ENCODE assay signal across 25 cellular contexts in genomic region chr5:41071975-41072374, GRCh38. TPM values are rescaled to one million over a fixed set of nuclear protein-coding genes. Genes with fewer than 3 reads are reported as not detected.
DNase-seq lines count a peak whose midpoint lies in the region; ATAC-seq, FAIRE-seq and TF ChIP-seq lines count a peak whose summit lies in the region.
"Had no signal": no experiment of that assay in that cellular context is flagged by ENCODE, and none has a peak within 500 bp of the region (broad histone marks: within the 10 kb centered on the region; RNA-seq: fewer than 3 reads in every experiment).

No MANE protein-coding gene starts in this region.

- no peak overlapping the region for H3K27ac Mint-ChIP-seq in astrocyte (ENCODE audit: unreplicated experiment)
- H3K27ac Mint-ChIP-seq: activated CD8-positive, alpha-beta T cell treated with anti-CD3 and anti-CD28 coated beads, Interleukin-2, amount 10 ng/mL, durations not matched to agents 7 days and 5 days; activated naive CD4-positive, alpha-beta T cell treated with anti-CD3 and anti-CD28 coated beads, Interleukin-2, amount 50 U/mL, for 24 hours; activated T-cell treated with anti-CD3 and anti-CD28 coated beads, Interleukin-2, amount 50 U/mL, for 24 hours; CD8-positive, alpha-beta T cell; T-helper 2 cell treated with Interferon-gamma antibody and Interleukin-4, amounts not matched to agents 5 μg/mL and 100 μg/mL, for 36 hours had no signal

- TF ChIP-seq CTCF in AG10803 (conservative IDR thresholded peaks at IDR 0.05; ENCODE audit: low read length) (no peak), astrocyte (IDR thresholded peaks at IDR 0.05; ENCODE audit: insufficient read depth, low read depth, low read length) (no peak), fibroblast of the aortic adventitia (IDR thresholded peaks at IDR 0.05; ENCODE audit: insufficient read depth, low read length) (no peak)

- no peaks in the 10 kb centered on the region for H3K79me2 ChIP-seq in astrocyte (ENCODE audit: insufficient read depth, low read length)

- H3K27me3 Mint-ChIP-seq in astrocyte (ENCODE audit: low read depth, unreplicated experiment), result no peaks in the 10 kb centered on the region
- H3K27me3 Mint-ChIP-seq: activated naive CD4-positive, alpha-beta T cell treated with anti-CD3 and anti-CD28 coated beads, Interleukin-2, amount 50 U/mL, for 24 hours; activated T-cell treated with anti-CD3 and anti-CD28 coated beads, Interleukin-2, amount 50 U/mL, for 24 hours had no signal

- no peaks in the 10 kb centered on the region for H3K27me3 ChIP-seq in astrocyte (ENCODE audit: insufficient read depth, low read length)
- H3K27me3 ChIP-seq: body of pancreas had no signal

- H3K4me1 ChIP-seq in astrocyte (ENCODE audit: insufficient read depth, low read length), result no peaks in the 10 kb centered on the region
- H3K4me1 ChIP-seq: body of pancreas, lower lobe of right lung had no signal

- FAIRE-seq in astrocyte (lab: Jason Lieb, UNC), result no peak

- no peaks in the 10 kb centered on the region for H3K4me1 Mint-ChIP-seq in astrocyte (ENCODE audit: low read depth, unreplicated experiment)
- H3K4me1 Mint-ChIP-seq: activated naive CD4-positive, alpha-beta T cell treated with anti-CD3 and anti-CD28 coated beads, Interleukin-2, amount 50 U/mL, for 24 hours had no signal

- no peak for ATAC-seq in Right ventricle myocardium inferior
- ATAC-seq in GM19328 (IDR thresholded peaks at IDR 0.05; ENCODE audit: unreplicated experiment), result no peak
- ATAC-seq: activated CD8-positive, alpha-beta T cell treated with anti-CD3 and anti-CD28 coated beads, Interleukin-2, amount 10 ng/mL, durations not matched to agents 7 days and 5 days; body of pancreas; CD8-positive, alpha-beta T cell; lower lobe of right lung had no signal

- H3K9ac ChIP-seq in astrocyte (ENCODE audit: low read length), result no peak overlapping the region

- H3K9me3 ChIP-seq in astrocyte (ENCODE audit: insufficient read depth, low read depth, low read length), result no peaks in the 10 kb centered on the region
- H3K9me3 ChIP-seq: body of pancreas, lower lobe of right lung had no signal

- DNase-seq in AG10803 (ENCODE audit: low read depth), result peak; percentile 21
- DNase-seq in HS-5 (ENCODE audit: low read depth), result peak; percentile 62
- peak; percentile 63 for DNase-seq in astrocyte (ENCODE audit: low read depth)
- DNase-seq in fibroblast of the aortic adventitia (ENCODE audit: low read depth), result peak; percentile 63
- DNase-seq in Right ventricle myocardium inferior (ENCODE audit: missing footprints), result no peak
- no peak for DNase-seq in NCI-H2029 treated with DMSO at 0.1 percent for 48 hours (lab: John Stamatoyannopoulos, UW)
- DNase-seq in NK-92 treated with Interleukin-12 subunit alpha and Interleukin-12 subunit beta, amount 100 ng/mL, for 24 hours (lab: John Stamatoyannopoulos, UW), result no peak
- DNase-seq: activated CD4-positive, CD25-positive, alpha-beta regulatory T cell; activated CD8-positive, alpha-beta T cell treated with anti-CD3 and anti-CD28 coated beads, Interleukin-2, amount 10 ng/mL, durations not matched to agents 7 days and 5 days; activated T-cell treated with anti-CD3 and anti-CD28 coated beads, Interleukin-2, amount 50 U/mL, for 24 hours; body of pancreas; CD8-positive, alpha-beta T cell; cortex of kidney; DMS53; lower lobe of right lung; NCI-H1436; NCI-H2171; NCI-H69; OCI-M1; retina had no signal

- no peaks in the 10 kb centered on the region for H3K9me3 Mint-ChIP-seq in astrocyte (ENCODE audit: unreplicated experiment)
- H3K9me3 Mint-ChIP-seq: activated naive CD4-positive, alpha-beta T cell treated with anti-CD3 and anti-CD28 coated beads, Interleukin-2, amount 50 U/mL, for 24 hours; activated T-cell treated with anti-CD3 and anti-CD28 coated beads, Interleukin-2, amount 50 U/mL, for 24 hours; CD8-positive, alpha-beta T cell had no signal

- H4K20me1 ChIP-seq in astrocyte (ENCODE audit: insufficient read depth, low read length), result no peaks in the 10 kb centered on the region

- no peak overlapping the region for H3K4me2 ChIP-seq in astrocyte (ENCODE audit: low read length)

- no peak overlapping the region for H3K4me3 ChIP-seq in AG10803 (ENCODE audit: low read length)
- H3K4me3 ChIP-seq in astrocyte (ENCODE audit: insufficient read depth, low read depth, low read length), result no peak overlapping the region
- H3K4me3 ChIP-seq in fibroblast of the aortic adventitia (ENCODE audit: low read depth, low read length), result no peak overlapping the region
- H3K4me3 ChIP-seq: body of pancreas, lower lobe of right lung had no signal

- H2AFZ ChIP-seq in astrocyte (ENCODE audit: low read depth, low read length), result no peak overlapping the region

- no peak overlapping the region for H3K4me3 Mint-ChIP-seq in astrocyte (ENCODE audit: unreplicated experiment)
- H3K4me3 Mint-ChIP-seq: activated CD8-positive, alpha-beta T cell treated with anti-CD3 and anti-CD28 coated beads, Interleukin-2, amount 10 ng/mL, durations not matched to agents 7 days and 5 days; activated naive CD4-positive, alpha-beta T cell treated with anti-CD3 and anti-CD28 coated beads, Interleukin-2, amount 50 U/mL, for 24 hours; activated T-cell treated with anti-CD3 and anti-CD28 coated beads, Interleukin-2, amount 50 U/mL, for 24 hours; CD8-positive, alpha-beta T cell; T-helper 2 cell treated with Interferon-gamma antibody and Interleukin-4, amounts not matched to agents 5 μg/mL and 100 μg/mL, for 36 hours had no signal

- H3K36me3 Mint-ChIP-seq in astrocyte (ENCODE audit: low read depth, unreplicated experiment), result no peaks in the 10 kb centered on the region
- H3K36me3 Mint-ChIP-seq: activated naive CD4-positive, alpha-beta T cell treated with anti-CD3 and anti-CD28 coated beads, Interleukin-2, amount 50 U/mL, for 24 hours; CD8-positive, alpha-beta T cell had no signal

- H3K36me3 ChIP-seq in astrocyte (ENCODE audit: insufficient read depth, low read length), result no peaks in the 10 kb centered on the region
- H3K36me3 ChIP-seq: lower lobe of right lung had no signal

- intact Hi-C loops in Right ventricle myocardium inferior (cut with DNase I), result no loop called here

- H3K27ac ChIP-seq in astrocyte (ENCODE audit: low read depth, low read length), result no peak overlapping the region
- H3K27ac ChIP-seq: body of pancreas, lower lobe of right lung had no signal

RNA-seq across cellular contexts. Expression of gene MROH2B, which starts 0.8 kb away (rescaled TPM):
- not detected in 2 replicates for total RNA-seq in astrocyte
- total RNA-seq in fibroblast of the aortic adventitia (ENCODE audit: low replicate concordance), result not detected in 2 replicates
- total RNA-seq in Right ventricle myocardium inferior, result not detected
- total RNA-seq: activated CD8-positive, alpha-beta T cell treated with anti-CD3 and anti-CD28 coated beads, Interleukin-2, amount 10 ng/mL, durations not matched to agents 7 days and 5 days; body of pancreas; CD8-positive, alpha-beta T cell; glomerular endothelial cell; lower lobe of right lung; temporal lobe had no signal

Comparison
In these comparisons a context has a peak if more than half of its experiments do, and no peak if none do; other contexts are left out.
1. DNase-seq: peak in AG10803 (single experiment), HS-5 (single experiment), astrocyte (single experiment) and fibroblast of the aortic adventitia (single experiment); none in Right ventricle myocardium inferior (single experiment), NCI-H2029 treated with DMSO at 0.1 percent for 48 hours (single experiment) and NK-92 treated with Interleukin-12 subunit alpha and Interleukin-12 subunit beta, amount 100 ng/mL, for 24 hours (single experiment).